24 cellular contexts compared by ENCODE assay signal in genomic region chr7:73885433-73885974, GRCh38. TPM values are rescaled to one million over a fixed set of nuclear protein-coding genes. Genes with fewer than 3 reads are reported as not detected.
"Had no signal": no experiment of that assay in that cellular context is flagged by ENCODE, and none has a peak within 500 bp of the region (broad histone marks: within the 10 kb centered on the region; RNA-seq: fewer than 3 reads in every experiment).

No MANE protein-coding gene starts in this region.

- H3K9me3 Mint-ChIP-seq: activated CD4-positive, alpha-beta memory T cell treated with anti-CD3 and anti-CD28 coated beads, Interleukin-2, amount 10 ng/mL, durations not matched to agents 7 days and 5 days; activated CD4-positive, alpha-beta T cell treated with anti-CD3 and anti-CD28 coated beads, Interleukin-2, amount 10 ng/mL, durations not matched to agents 24 days and 14 days; activated naive CD4-positive, alpha-beta T cell treated with anti-CD3 and anti-CD28 coated beads, Interleukin-2, amount 10 ng/mL, durations not matched to agents 7 days and 5 days; naive B cell; neural progenitor cell had no signal

- H3K4me2 ChIP-seq: neural progenitor cell had no signal

- ATAC-seq: activated CD4-positive, CD25-positive, alpha-beta regulatory T cell treated with anti-CD3 and anti-CD28 coated beads, Interleukin-2, amount 50 U/mL, for 24 hours; esophagus mucosa had no signal

- H3K9ac ChIP-seq: neural progenitor cell had no signal

- H3K36me3 Mint-ChIP-seq: activated naive CD4-positive, alpha-beta T cell treated with anti-CD3 and anti-CD28 coated beads, Interleukin-2, amount 10 ng/mL, durations not matched to agents 7 days and 5 days; naive B cell; neural progenitor cell had no signal

- DNase-seq: activated CD4-positive, alpha-beta memory T cell treated with anti-CD3 and anti-CD28 coated beads, Interleukin-2, amount 10 ng/mL, durations not matched to agents 7 days and 5 days; activated CD4-positive, alpha-beta T cell treated with anti-CD3 and anti-CD28 coated beads, Interleukin-2, amount 10 ng/mL, durations not matched to agents 24 days and 14 days; activated effector memory CD4-positive, alpha-beta T cell treated with anti-CD3 and anti-CD28 coated beads, Interleukin-2, amount 50 U/mL, for 16 hours; activated naive CD4-positive, alpha-beta T cell treated with anti-CD3 and anti-CD28 coated beads, Interleukin-2, amount 10 ng/mL, durations not matched to agents 7 days and 5 days; body of pancreas; effector memory CD4-positive, alpha-beta T cell; naive B cell; posterior cingulate gyrus; sigmoid colon; stimulated activated CD4-positive, alpha-beta T cell treated with anti-CD3 and anti-CD28 coated beads, Interleukin-2, amount 100 ng/mL, for 48 hours; stimulated activated CD8-positive, alpha-beta memory T cell treated with anti-CD3 and anti-CD28 coated beads, Interleukin-4, amount 100 ng/mL, for 48 hours; stimulated activated naive CD4-positive, alpha-beta T cell; thyroid gland had no signal

- H3K4me3 ChIP-seq: body of pancreas, neural progenitor cell, sigmoid colon, thyroid gland had no signal

- H3K4me3 Mint-ChIP-seq: activated CD4-positive, alpha-beta memory T cell treated with anti-CD3 and anti-CD28 coated beads, Interleukin-2, amount 10 ng/mL, durations not matched to agents 7 days and 5 days; activated CD4-positive, alpha-beta T cell treated with anti-CD3 and anti-CD28 coated beads, Interleukin-2, amount 10 ng/mL, durations not matched to agents 24 days and 14 days; activated naive CD4-positive, alpha-beta T cell treated with anti-CD3 and anti-CD28 coated beads, Interleukin-2, amount 10 ng/mL, durations not matched to agents 7 days and 5 days; naive B cell; neural progenitor cell had no signal

- H3K36me3 ChIP-seq: gastroesophageal sphincter, neural progenitor cell, sigmoid colon, thyroid gland had no signal

- H3K27ac Mint-ChIP-seq: activated CD4-positive, alpha-beta memory T cell treated with anti-CD3 and anti-CD28 coated beads, Interleukin-2, amount 10 ng/mL, durations not matched to agents 7 days and 5 days; activated CD4-positive, alpha-beta T cell treated with anti-CD3 and anti-CD28 coated beads, Interleukin-2, amount 10 ng/mL, durations not matched to agents 24 days and 14 days; activated naive CD4-positive, alpha-beta T cell treated with anti-CD3 and anti-CD28 coated beads, Interleukin-2, amount 10 ng/mL, durations not matched to agents 7 days and 5 days; naive B cell had no signal

- H3K4me1 ChIP-seq: body of pancreas had no signal

- H3K27me3 ChIP-seq: body of pancreas, gastroesophageal sphincter, neural progenitor cell, thyroid gland had no signal

- H3K27ac ChIP-seq: neural progenitor cell had no signal

- H3K9me3 ChIP-seq: body of pancreas, gastroesophageal sphincter, sigmoid colon, thyroid gland had no signal

RNA-seq across cellular contexts. Expression of gene TMEM270, which starts 24.5 kb away (rescaled TPM):
- total RNA-seq: activated CD4-positive, alpha-beta memory T cell treated with anti-CD3 and anti-CD28 coated beads, Interleukin-2, amount 10 ng/mL, durations not matched to agents 7 days and 5 days; activated CD4-positive, alpha-beta T cell treated with anti-CD3 and anti-CD28 coated beads, Interleukin-2, amount 10 ng/mL, durations not matched to agents 24 days and 14 days; body of pancreas; cardiac septum; dermis microvascular lymphatic vessel endothelial cell; esophagus mucosa; gastroesophageal sphincter; lower leg skin; mesenteric fat pad; mucosa of gallbladder; omental fat pad; sigmoid colon; T-helper 2 cell treated with Interferon-gamma antibody and Interleukin-4, amounts not matched to agents 100 ng/mL and 5 ng/mL, for 36 hours; thyroid gland had no signal

RNA-seq across cellular contexts. Expression of gene CLDN4, which starts 54.7 kb away (rescaled TPM):
- total RNA-seq: activated CD4-positive, alpha-beta T cell treated with anti-CD3 and anti-CD28 coated beads, Interleukin-2, amount 10 ng/mL, durations not matched to agents 24 days and 14 days; cardiac septum; T-helper 2 cell treated with Interferon-gamma antibody and Interleukin-4, amounts not matched to agents 100 ng/mL and 5 ng/mL, for 36 hours had no signal
